8 cellular contexts compared by ENCODE assay signal in genomic region chr1:74197657-74198552, GRCh38. TPM values are rescaled to one million over a fixed set of nuclear protein-coding genes. Genes with fewer than 3 reads are reported as not detected.
DNase-seq lines count a peak whose midpoint lies in the region; ATAC-seq and TF ChIP-seq lines count a peak whose summit lies in the region.

Gene FPGT, plus strand, starts transcription at chr1:74198242. Its CDS starts 37 bp downstream, at chr1:74198279.
Gene LRRIQ3, minus strand, starts transcription at chr1:74198176. Its CDS starts 14,492 bp downstream, at chr1:74183684.

- H3K4me3 ChIP-seq in vagina: peak within 1 kb of the TSS; percentile 70 to 74

- H3K27ac ChIP-seq in vagina: peak within 1 kb of the TSS; percentile 59

- peaks cover 0 to 4% of the 10 kb centered on the region in 2 donors for H3K36me3 ChIP-seq in vagina

- DNase-seq in NCI-H2029 (lab: John Stamatoyannopoulos, UW) (peak; percentile 95), T-helper 9 cell (peak; percentile 95), astrocyte of the hippocampus (ENCODE audit: low read depth, low spot score) (peak; percentile 99), hepatic stellate cell (ENCODE audit: low spot score) (peak; percentile 93), putamen (ENCODE audit: low spot score) (peak; percentile 94), vagina (ENCODE audit: extremely low spot score in 2 of 2) (peak; percentile 94 to 96)

- peak in 1 of 2 donors; percentile 43 for TF ChIP-seq POLR2A in vagina (IDR thresholded peaks at IDR 0.05)

- no peaks in the 10 kb centered on the region for H3K9me3 ChIP-seq in vagina

- peak; percentile 90 for ATAC-seq in GM18508 (IDR thresholded peaks at IDR 0.05; ENCODE audit: insufficient read depth, unreplicated experiment)
- peak; percentile 92 for ATAC-seq in HG02981 (IDR thresholded peaks at IDR 0.05; ENCODE audit: unreplicated experiment)

- H3K27me3 ChIP-seq in vagina: no peaks in the 10 kb centered on the region

- H3K4me1 ChIP-seq in vagina: peaks cover 15% of the 10 kb centered on the region

- no peak for TF ChIP-seq CTCF in vagina (IDR thresholded peaks at IDR 0.05)

- intact Hi-C loops in vagina (cut with DNase I): no loop called here

RNA-seq across cellular contexts. Expression of gene FPGT, which starts in this region (rescaled TPM):
- total RNA-seq in vagina: 7.1 TPM

RNA-seq across cellular contexts. Expression of gene LRRIQ3, which starts in this region (rescaled TPM):
- not detected for total RNA-seq in vagina

Comparison
In these comparisons a context has a peak if more than half of its experiments do, and no peak if none do; other contexts are left out.
1. Peak in every context shown above with its lines: DNase-seq, ATAC-seq, H3K4me3 ChIP-seq and H3K27ac ChIP-seq.